Comparison of ENCODE assay signal across 8 cellular contexts in the genomic region with DNA sequence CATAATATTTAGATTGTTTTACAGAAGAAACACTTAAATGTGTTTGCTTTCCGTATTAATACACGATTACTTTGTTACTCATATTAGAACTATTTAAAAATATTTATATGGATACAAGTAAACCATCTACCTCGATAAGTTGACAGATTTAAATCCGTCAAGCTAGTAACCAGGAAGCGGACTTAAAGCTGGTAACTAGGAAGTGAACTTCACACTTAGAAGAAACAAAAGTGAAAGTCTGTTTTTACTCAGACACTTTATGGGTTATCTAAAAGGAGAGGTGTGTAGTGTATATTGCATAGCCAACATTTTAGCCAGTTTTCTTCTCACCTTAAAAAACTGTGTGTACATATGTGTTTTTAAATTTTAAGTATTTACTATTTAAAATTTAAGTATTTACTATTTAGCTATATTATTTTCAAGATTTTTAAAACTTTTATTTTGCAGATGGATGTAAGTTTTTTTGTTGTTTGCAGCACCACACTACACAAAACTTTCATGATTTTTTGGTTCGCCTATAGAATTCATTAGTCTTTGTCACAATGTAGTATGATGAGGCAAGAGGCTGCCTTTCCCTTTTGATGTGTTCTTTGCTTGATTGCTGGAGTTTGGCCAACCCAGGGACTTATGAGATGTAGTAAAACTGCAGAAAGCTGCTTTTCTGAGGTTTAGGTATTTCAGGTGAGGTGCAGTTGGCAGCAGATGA. TPM values are rescaled to one million over a fixed set of nuclear protein-coding genes. Genes with fewer than 3 reads are reported as not detected.
DNase-seq lines count a peak whose midpoint lies in the region; ATAC-seq and TF ChIP-seq lines count a peak whose summit lies in the region.

No MANE protein-coding gene starts in this region.

- H3K4me1 ChIP-seq in DOHH2 (ENCODE audit: control insufficient read depth, low read length) (peaks cover 18% of the 10 kb centered on the region), SJSA1 (replicated peaks) (0 out of 2 replicates have a peak, but pooled peaks cover 3% of the 10 kb centered on the region), psoas muscle (peaks cover 34% of the 10 kb centered on the region)

- peaks cover 5% of the 10 kb centered on the region; the same call in 1 of the 2 replicates for H4K20me1 ChIP-seq in DOHH2 (ENCODE audit: control insufficient read depth, insufficient read depth, low read depth, low read length)

- H3K79me2 ChIP-seq in DOHH2 (ENCODE audit: control insufficient read depth, low read length), result peaks cover 71% of the 10 kb centered on the region

- H3K27ac ChIP-seq in DOHH2 (ENCODE audit: low read depth, low read length) (no peak overlapping the region), SJSA1 (0 out of 2 replicates have a peak overlapping the region, but pooled peaks have one; percentile 4), psoas muscle (peak overlapping the region; percentile 97)

- peaks cover 20% of the 10 kb centered on the region for H3K27me3 ChIP-seq in DOHH2 (ENCODE audit: control insufficient read depth, low read length)
- no peaks in the 10 kb centered on the region for H3K27me3 ChIP-seq in SJSA1 (replicated peaks)
- H3K27me3 ChIP-seq in psoas muscle (ENCODE audit: insufficient read depth in 3 of 3, low read length in 2 of 3), result no peaks in the 10 kb centered on the region

- H3F3A ChIP-seq in DOHH2 (ENCODE audit: control insufficient read depth, insufficient read depth), result peaks cover 6% of the 10 kb centered on the region; the same call in 1 of the 2 replicates

- H3K36me3 ChIP-seq in DOHH2 (ENCODE audit: control insufficient read depth, low read length) (no peaks in the 10 kb centered on the region), SJSA1 (peaks cover 8% of the 10 kb centered on the region; the same call in 1 of the 2 replicates), psoas muscle (ENCODE audit: insufficient read depth in 1 of 2, low read depth in 1 of 2) (no peaks in the 10 kb centered on the region)

- H3K4me3 ChIP-seq in DOHH2 (ENCODE audit: low read length), result peak overlapping the region; percentile 80
- peak overlapping the region; percentile 99 for H3K4me3 ChIP-seq in SJSA1
- H3K4me3 ChIP-seq in psoas muscle, result peak overlapping the region; percentile 93

- TF ChIP-seq CTCF in DOHH2 (IDR thresholded peaks at IDR 0.05; ENCODE audit: low read depth, low read length, poor library complexity, severe bottlenecking) (no peak), psoas muscle (IDR thresholded peaks at IDR 0.05) (no peak)

- peak overlapping the region; percentile 95 for H3K4me2 ChIP-seq in DOHH2 (ENCODE audit: low read length)

- H3K9me3 ChIP-seq in DOHH2 (ENCODE audit: control insufficient read depth, insufficient read depth, low read length) (no peaks in the 10 kb centered on the region), SJSA1 (replicated peaks) (no peaks in the 10 kb centered on the region), psoas muscle (no peaks in the 10 kb centered on the region)

- ATAC-seq in GM19397 (IDR thresholded peaks at IDR 0.05; ENCODE audit: unreplicated experiment) (peak; percentile 23), HG03378 (IDR thresholded peaks at IDR 0.05; ENCODE audit: unreplicated experiment) (peak; percentile 81), esophagus mucosa (peak; percentile 24), psoas muscle (no peak)

- intact Hi-C loops in psoas muscle (cut with DNase I), result loop anchor here (5.0 kb wide), 2 partner anchors 75 to 90 kb away; no protein-coding TSS in a partner anchor

- DNase-seq in SJSA1 (ENCODE audit: low read depth in 1 of 2, low spot score in 2 of 2), result peak in 1 of 2 experiments; percentile 23
- no peak for DNase-seq in psoas muscle
- DNase-seq in stimulated activated CD4-positive, alpha-beta T cell treated with anti-CD3 and anti-CD28 coated beads, Interleukin-2, amount 100 ng/mL, for 24 hours, result no peak
- DNase-seq in mesenteric fat pad (ENCODE audit: low spot score), result no peak

- no peaks in the 10 kb centered on the region for H3K9me2 ChIP-seq in DOHH2 (replicated peaks; ENCODE audit: control insufficient read depth, low read length)

- 14 to 17% (median 16%) methylated on average over 6 of the region's 6 CpGs for WGBS in psoas muscle, 3 donors

RNA-seq across cellular contexts. Expression of a gene that starts 2.7 kb away (rescaled TPM):
- total RNA-seq in SJSA1 (2014; rRNA removed; shearing (Covaris generic)), result 37.9 and 43.3 TPM in 2 replicates
- 28.4 TPM for total RNA-seq in esophagus mucosa
- 100 to 1,000 TPM; 104 to 149 (median 116) TPM for total RNA-seq in psoas muscle
- 10 to 100 TPM; 20.0 to 59.3 (median 53.8) TPM for polyA plus RNA-seq in psoas muscle
- total RNA-seq in mesenteric fat pad, result 52.3 TPM

Comparison
In these comparisons a context has a peak if more than half of its experiments do, and no peak if none do; other contexts are left out.
1. ATAC-seq: peak in GM19397 (single experiment), HG03378 (single experiment) and esophagus mucosa (single experiment); none in psoas muscle (0 of 4).
2. Peak in every context shown above with its lines, with median percentiles within 50 percentile points of each other: H3K4me3 ChIP-seq.